14 cellular contexts compared by ENCODE assay signal in genomic region chr4:152957437-152958185, GRCh38. TPM values are rescaled to one million over a fixed set of nuclear protein-coding genes. Genes with fewer than 3 reads are reported as not detected.
DNase-seq lines count a peak whose midpoint lies in the region; ATAC-seq, FAIRE-seq and TF ChIP-seq lines count a peak whose summit lies in the region.
"Had no signal": no experiment of that assay in that cellular context is flagged by ENCODE, and none has a peak within 500 bp of the region (broad histone marks: within the 10 kb centered on the region; RNA-seq: fewer than 3 reads in every experiment).

No MANE protein-coding gene starts in this region.

- peak; percentile 77 to 87 for ATAC-seq in lower lobe of right lung
- ATAC-seq in HG02642 (IDR thresholded peaks at IDR 0.05; ENCODE audit: poor library complexity, unreplicated experiment), result no peak

- H3K27me3 ChIP-seq in endodermal cell (ENCODE audit: control insufficient read depth, insufficient read depth, low read length, poor library complexity, severe bottlenecking) (no peaks in the 10 kb centered on the region), lower lobe of right lung (ENCODE audit: low read depth) (no peaks in the 10 kb centered on the region), stomach (no peaks in the 10 kb centered on the region)
- H3K27me3 ChIP-seq: ovary had no signal

- no peak for TF ChIP-seq EP300 in stomach (IDR thresholded peaks at IDR 0.05)

- no peak for FAIRE-seq in GM19239 (lab: Jason Lieb, UNC)

- WGBS in endodermal cell (ENCODE audit: insufficient coverage in 1 of 2, insufficient read length in 1 of 2), 2 experiments, result 44 to 77% methylated on average over 6 to 11 of the region's 11 CpGs
- 14 to 37% (median 32%) methylated on average over 11 of the region's 11 CpGs for WGBS in stomach, 5 donors

- no peak for TF ChIP-seq POLR2A in stomach (IDR thresholded peaks at IDR 0.05)

- H3K9me3 Mint-ChIP-seq in endodermal cell, result no peaks in the 10 kb centered on the region

- no peaks in the 10 kb centered on the region for H3K36me3 ChIP-seq in endodermal cell (ENCODE audit: control insufficient read depth, insufficient read depth, low read length)
- peaks cover 14% of the 10 kb centered on the region for H3K36me3 ChIP-seq in lower lobe of right lung
- peaks cover 0 to 29% (median 17%) of the 10 kb centered on the region in 4 donors for H3K36me3 ChIP-seq in stomach
- H3K36me3 ChIP-seq: ovary had no signal

- H3K9ac ChIP-seq in endodermal cell (ENCODE audit: extremely low read depth, low read length, poor library complexity, severe bottlenecking), result no peak overlapping the region

- H3K36me3 Mint-ChIP-seq in endodermal cell (ENCODE audit: low read depth), result peaks cover 16% of the 10 kb centered on the region

- intact Hi-C loops in lower lobe of right lung (cut with DNase I), result no loop called here
- intact Hi-C loops in stomach (cut with DNase I; ENCODE audit: low total_unique reads), result no loop called here

- H3K9me3 ChIP-seq in endodermal cell (ENCODE audit: control insufficient read depth, low read length) (no peaks in the 10 kb centered on the region), lower lobe of right lung (no peaks in the 10 kb centered on the region), stomach (no peaks in the 10 kb centered on the region)
- H3K9me3 ChIP-seq: ovary had no signal

- peaks cover 52% of the 10 kb centered on the region for H3K4me1 Mint-ChIP-seq in endodermal cell

- H3K4me3 ChIP-seq in endodermal cell (ENCODE audit: low read length), result peak overlapping the region; percentile 65
- H3K4me3 ChIP-seq in lower lobe of right lung, result no peak overlapping the region
- no peak overlapping the region for H3K4me3 ChIP-seq in stomach
- H3K4me3 ChIP-seq: ovary had no signal

- H3K4me3 Mint-ChIP-seq in endodermal cell, result peak overlapping the region; percentile 24

- H3K27ac Mint-ChIP-seq in endodermal cell, result peak overlapping the region; percentile 91

- peaks cover 3% of the 10 kb centered on the region for H3K27me3 Mint-ChIP-seq in endodermal cell (ENCODE audit: insufficient read depth)

- TF ChIP-seq CTCF in endodermal cell (conservative IDR thresholded peaks at IDR 0.05), result peak; percentile 60
- TF ChIP-seq CTCF in lower lobe of right lung (IDR thresholded peaks at IDR 0.05), result peak; percentile 25
- no peak for TF ChIP-seq CTCF in stomach (IDR thresholded peaks at IDR 0.05)

- peak; percentile 63 for DNase-seq in NCI-H226
- DNase-seq in endodermal cell, result peak; percentile 76
- DNase-seq in lower lobe of right lung, result peak; percentile 69
- DNase-seq in stomach, result peak; percentile 79
- DNase-seq in ecto neural progenitor cell (ENCODE audit: low spot score), result no peak
- no peak for DNase-seq in GM19239 (ENCODE audit: insufficient read length, low spot score)
- DNase-seq in T-helper 9 cell, result no peak
- DNase-seq: activated T-cell treated with anti-CD3 and anti-CD28 coated beads, Interleukin-2, amount 50 U/mL, for 48 hours; DMS79 treated with DMSO at 0.1 percent for 48 hours; hippocampal formation; NCI-H774; T-helper 2 cell had no signal

- H3K4me1 ChIP-seq in endodermal cell (ENCODE audit: control insufficient read depth, insufficient read depth, low read length) (peaks cover 29% of the 10 kb centered on the region), lower lobe of right lung (peaks cover 49% of the 10 kb centered on the region), stomach (peaks cover 10 to 31% (median 26%) of the 10 kb centered on the region in 4 donors)

- H3K27ac ChIP-seq in endodermal cell (ENCODE audit: low read depth, low read length) (peak overlapping the region; percentile 20), lower lobe of right lung (peak overlapping the region; percentile 36), stomach (peak overlapping the region; percentile 64 to 79 (median 78))

RNA-seq across cellular contexts. Expression of gene FHDC1, which starts 21.5 kb away (rescaled TPM):
- total RNA-seq in endodermal cell, result 1 to 10 TPM; 2.5 to 7.9 TPM
- polyA plus RNA-seq in endodermal cell (2013, experiment 1 of 2), result 3.2 TPM
- polyA plus RNA-seq in endodermal cell (2013, experiment 2 of 2), result 2.2 TPM
- total RNA-seq in lower lobe of right lung, result 21.9 TPM
- total RNA-seq in stomach, result 10 to 100 TPM in 1 of 5 donors, 1 to 10 TPM in 4; 3.5 to 13.4 (median 8.6) TPM
- polyA plus RNA-seq in stomach, result 1 to 10 TPM; 2.9 to 4.3 (median 3.8) TPM

Comparison
In these comparisons a context has a peak if more than half of its experiments do, and no peak if none do; other contexts are left out.
1. DNase-seq: peak in NCI-H226 (single experiment), endodermal cell (single experiment), lower lobe of right lung (single experiment) and stomach (single experiment); none in ecto neural progenitor cell (single experiment), GM19239 (single experiment) and T-helper 9 cell (single experiment).
2. H3K27ac ChIP-seq: peak in every context shown above with its lines; median percentile 78 in stomach; 36 in lower lobe of right lung; 20 in endodermal cell.
3. CTCF ChIP-seq: peak in endodermal cell (single experiment) and lower lobe of right lung (single experiment); none in stomach (0 of 7).